In genomic region chr4:139940600-139940999, GRCh38 we compare ENCODE assay signal across 32 cellular contexts.
"Had no signal": no experiment of that assay in that cellular context is flagged by ENCODE, and none has a peak within 500 bp of the region (broad histone marks: within the 10 kb centered on the region; RNA-seq: fewer than 3 reads in every experiment).

No MANE protein-coding gene starts in this region.

- H3K27ac Mint-ChIP-seq: activated naive CD4-positive, alpha-beta T cell treated with anti-CD3 and anti-CD28 coated beads, Interleukin-2, amount 10 ng/mL, durations not matched to agents 7 days and 5 days; activated naive CD8-positive, alpha-beta T cell treated with anti-CD3 and anti-CD28 coated beads, Interleukin-2, amount 10 ng/mL, durations not matched to agents 7 days and 5 days; activated T-cell treated with anti-CD3 and anti-CD28 coated beads, Interleukin-2, amount 50 U/mL, for 24 hours; dendritic cell treated with granulocyte-macrophage colony-stimulating factor and Interleukin-4, amounts not matched to agents 40 ng/mL and 50 ng/mL, for 4 days; naive B cell; progenitor cell of endocrine pancreas; stimulated activated memory B cell treated with anti-CD40 and anti-IgM and Interleukin-4, amounts not matched to agents 10 μg/mL and 1 μg/mL and 100 μg/mL, for 72 hours; stimulated activated naive CD8-positive, alpha-beta T cell treated with anti-CD3 and anti-CD28 coated beads, Interleukin-15, amount 100 ng/mL, for 72 hours had no signal

- ATAC-seq: activated CD4-positive, CD25-positive, alpha-beta regulatory T cell treated with anti-CD3 and anti-CD28 coated beads, Interleukin-2, amount 50 U/mL, for 24 hours; gastroesophageal sphincter; left cardiac atrium; stimulated activated memory B cell treated with anti-CD40 and anti-IgM and Interleukin-4, amounts not matched to agents 10 μg/mL and 1 μg/mL and 100 μg/mL, for 72 hours; stimulated activated naive CD8-positive, alpha-beta T cell treated with anti-CD3 and anti-CD28 coated beads, Interleukin-15, amount 100 ng/mL, for 72 hours had no signal

- H3K4me3 Mint-ChIP-seq: activated naive CD4-positive, alpha-beta T cell treated with anti-CD3 and anti-CD28 coated beads, Interleukin-2, amount 10 ng/mL, durations not matched to agents 7 days and 5 days; activated naive CD8-positive, alpha-beta T cell treated with anti-CD3 and anti-CD28 coated beads, Interleukin-2, amount 10 ng/mL, durations not matched to agents 7 days and 5 days; activated T-cell treated with anti-CD3 and anti-CD28 coated beads, Interleukin-2, amount 50 U/mL, for 24 hours; dendritic cell treated with granulocyte-macrophage colony-stimulating factor and Interleukin-4, amounts not matched to agents 40 ng/mL and 50 ng/mL, for 4 days; mesothelial cell of epicardium; naive B cell; stimulated activated memory B cell treated with anti-CD40 and anti-IgM and Interleukin-4, amounts not matched to agents 10 μg/mL and 1 μg/mL and 100 μg/mL, for 72 hours; stimulated activated naive CD8-positive, alpha-beta T cell treated with anti-CD3 and anti-CD28 coated beads, Interleukin-15, amount 100 ng/mL, for 72 hours had no signal

- DNase-seq: activated CD4-positive, alpha-beta T cell treated with anti-CD3 and anti-CD28 coated beads for 48 hours; activated CD4-positive, alpha-beta T cell treated with anti-CD3 and anti-CD28 coated beads, Interleukin-2, amount 50 U/mL, for 48 hours; activated CD8-positive, alpha-beta memory T cell treated with anti-CD3 and anti-CD28 coated beads, Interleukin-2, amount 50 U/mL, for 4 hours; activated gamma-delta T cell; activated naive CD4-positive, alpha-beta T cell treated with anti-CD3 and anti-CD28 coated beads, Interleukin-2, amount 10 ng/mL, durations not matched to agents 7 days and 5 days; activated naive CD8-positive, alpha-beta T cell treated with anti-CD3 and anti-CD28 coated beads, Interleukin-2, amount 10 ng/mL, durations not matched to agents 7 days and 5 days; activated T-cell treated with anti-CD3 and anti-CD28 coated beads, Interleukin-2, amount 50 U/mL, for 24 hours; amygdala; caudate nucleus; left cardiac atrium; mammary epithelial cell; naive B cell; ovary; sigmoid colon; stimulated activated CD4-positive, alpha-beta T cell treated with anti-CD3 and anti-CD28 coated beads, Interleukin-1b, Interleukin-23, amount 100 ng/mL, for 48 hours; stimulated activated CD4-positive, alpha-beta T cell treated with anti-CD3 and anti-CD28 coated beads, Interleukin-4, amount 100 ng/mL, for 4 hours; stimulated activated CD8-positive, alpha-beta memory T cell treated with anti-CD3 and anti-CD28 coated beads, Interleukin-4, amount 100 ng/mL, for 48 hours; stimulated activated naive CD8-positive, alpha-beta T cell treated with anti-CD3 and anti-CD28 coated beads, Interleukin-15, amount 100 ng/mL, for 72 hours; substantia nigra; T-helper 1 cell; upper lobe of left lung had no signal

- H3K27ac ChIP-seq: esophagus muscularis mucosa, gastroesophageal sphincter, hepatocyte, ovary, sigmoid colon, upper lobe of left lung, vagina, VCaP had no signal

- H3K4me3 ChIP-seq: esophagus muscularis mucosa, gastroesophageal sphincter, hepatocyte, ovary, sigmoid colon, smooth muscle cell, upper lobe of left lung, vagina had no signal

- H3K36me3 Mint-ChIP-seq: activated naive CD4-positive, alpha-beta T cell treated with anti-CD3 and anti-CD28 coated beads, Interleukin-2, amount 10 ng/mL, durations not matched to agents 7 days and 5 days; naive B cell; stimulated activated memory B cell treated with anti-CD40 and anti-IgM and Interleukin-4, amounts not matched to agents 10 μg/mL and 1 μg/mL and 100 μg/mL, for 72 hours had no signal

- H3K27me3 Mint-ChIP-seq: activated naive CD8-positive, alpha-beta T cell treated with anti-CD3 and anti-CD28 coated beads, Interleukin-2, amount 10 ng/mL, durations not matched to agents 7 days and 5 days; activated T-cell treated with anti-CD3 and anti-CD28 coated beads, Interleukin-2, amount 50 U/mL, for 24 hours; dendritic cell treated with granulocyte-macrophage colony-stimulating factor and Interleukin-4, amounts not matched to agents 40 ng/mL and 50 ng/mL, for 4 days; naive B cell; progenitor cell of endocrine pancreas; stimulated activated naive CD8-positive, alpha-beta T cell treated with anti-CD3 and anti-CD28 coated beads, Interleukin-15, amount 100 ng/mL, for 72 hours had no signal

- H3K4me1 ChIP-seq: gastroesophageal sphincter, sigmoid colon, vagina had no signal

- H3K9me3 Mint-ChIP-seq: activated naive CD4-positive, alpha-beta T cell treated with anti-CD3 and anti-CD28 coated beads, Interleukin-2, amount 10 ng/mL, durations not matched to agents 7 days and 5 days; activated naive CD8-positive, alpha-beta T cell treated with anti-CD3 and anti-CD28 coated beads, Interleukin-2, amount 10 ng/mL, durations not matched to agents 7 days and 5 days; activated T-cell treated with anti-CD3 and anti-CD28 coated beads, Interleukin-2, amount 50 U/mL, for 24 hours; dendritic cell treated with granulocyte-macrophage colony-stimulating factor and Interleukin-4, amounts not matched to agents 40 ng/mL and 50 ng/mL, for 4 days; stimulated activated memory B cell treated with anti-CD40 and anti-IgM and Interleukin-4, amounts not matched to agents 10 μg/mL and 1 μg/mL and 100 μg/mL, for 72 hours; stimulated activated naive CD8-positive, alpha-beta T cell treated with anti-CD3 and anti-CD28 coated beads, Interleukin-15, amount 100 ng/mL, for 72 hours had no signal

- H3K4me1 Mint-ChIP-seq: activated naive CD4-positive, alpha-beta T cell treated with anti-CD3 and anti-CD28 coated beads, Interleukin-2, amount 10 ng/mL, durations not matched to agents 7 days and 5 days; stimulated activated memory B cell treated with anti-CD40 and anti-IgM and Interleukin-4, amounts not matched to agents 10 μg/mL and 1 μg/mL and 100 μg/mL, for 72 hours; stimulated activated naive CD8-positive, alpha-beta T cell treated with anti-CD3 and anti-CD28 coated beads, Interleukin-15, amount 100 ng/mL, for 72 hours had no signal

- H3K36me3 ChIP-seq: esophagus muscularis mucosa, gastroesophageal sphincter, ovary, sigmoid colon, upper lobe of left lung, vagina had no signal

- H3K9me3 ChIP-seq: esophagus muscularis mucosa, gastroesophageal sphincter, ovary, sigmoid colon, upper lobe of left lung, vagina had no signal
